ENCODE assay signal across 8 cellular contexts in genomic region chr1:225815090-225815489, GRCh38. TPM values are rescaled to one million over a fixed set of nuclear protein-coding genes. Genes with fewer than 3 reads are reported as not detected.
A peak's percentile ranks its signal among the peaks of the same experiment; 100 is the strongest.
DNase-seq lines count a peak whose midpoint lies in the region; ATAC-seq, FAIRE-seq and TF ChIP-seq lines count a peak whose summit lies in the region.
"Not testable (repeated sequence)": the region's sequence is repeated elsewhere in the genome, so short reads cannot be mapped to it uniquely, and the experiment has no call there.

No MANE protein-coding gene starts in this region.

- peaks cover 34% of the 10 kb centered on the region for H3K79me1 ChIP-seq in mesenchymal stem cell (replicated peaks; ENCODE audit: low read length, poor library complexity, severe bottlenecking)

- not testable (repeated sequence) for H3K4ac ChIP-seq in mesenchymal stem cell (ENCODE audit: low read depth in 1 of 2, low read length in 2 of 2)

- peak overlapping the region; percentile 93 for H3K27ac ChIP-seq in C4-2B
- peak overlapping the region in 3 of 4 donors; percentile 84 to 93 (median 89) for H3K27ac ChIP-seq in body of pancreas
- peak overlapping the region; percentile 86 to 96 (median 96) for H3K27ac ChIP-seq in esophagus squamous epithelium
- H3K27ac ChIP-seq in kidney (ENCODE audit: low read depth in 2 of 2, low read length in 2 of 2) = peak overlapping the region; percentile 82 to 84
- H3K27ac ChIP-seq in mesenchymal stem cell (ENCODE audit: low read length, poor library complexity, severe bottlenecking) = not testable (repeated sequence)
- peak overlapping the region; percentile 80 to 81 for H3K27ac ChIP-seq in prostate gland
- H3K27ac ChIP-seq in stomach smooth muscle (ENCODE audit: low read length) = peak overlapping the region; percentile 74
- H3K27ac ChIP-seq in upper lobe of left lung = peak overlapping the region; percentile 57 to 90 (median 86)

- H3K18ac ChIP-seq in mesenchymal stem cell (ENCODE audit: low read depth in 1 of 2, low read length in 2 of 2) = not testable (repeated sequence)

- DNase-seq in body of pancreas; esophagus squamous epithelium (lab: John Stamatoyannopoulos, UW); kidney; mesenchymal stem cell; prostate gland (ENCODE audit: low spot score); upper lobe of left lung: not testable (repeated sequence)

- H3K9ac ChIP-seq in kidney (ENCODE audit: low read length in 2 of 2) = not testable (repeated sequence)
- H3K9ac ChIP-seq in mesenchymal stem cell (ENCODE audit: low read length) (peak overlapping the region; percentile 77), stomach smooth muscle (ENCODE audit: low read length in 2 of 2) (peak overlapping the region in 1 of 2 donors; percentile 14)

- 75 to 84% methylated on average over 2 to 6 of the region's 7 CpGs for WGBS in body of pancreas, 2 donors
- WGBS in esophagus squamous epithelium, 2 donors = 0 to 91% methylated on average over 1 to 5 of the region's 7 CpGs
- 93% methylated on average over 1 of the region's 7 CpGs for WGBS in mesenchymal stem cell
- 84% methylated on average over 6 of the region's 7 CpGs for WGBS in prostate gland
- 82 to 95% methylated on average over 5 to 7 of the region's 7 CpGs for WGBS in upper lobe of left lung, 2 donors

- H2AFZ ChIP-seq in mesenchymal stem cell (ENCODE audit: low read depth, low read length) = not testable (repeated sequence)

- not testable (repeated sequence) for TF ChIP-seq EP300 in upper lobe of left lung (IDR thresholded peaks at IDR 0.05)

- intact Hi-C loops in body of pancreas (cut with DNase I); esophagus squamous epithelium (cut with DNase I); kidney (cut with DNase I); prostate gland (cut with DNase I): not testable (repeated sequence)

- not testable (repeated sequence) for TF ChIP-seq POLR2A in body of pancreas (IDR thresholded peaks at IDR 0.05); esophagus squamous epithelium (IDR thresholded peaks at IDR 0.05); prostate gland (IDR thresholded peaks at IDR 0.05); upper lobe of left lung (IDR thresholded peaks at IDR 0.05)

- H2BK15ac ChIP-seq in mesenchymal stem cell (ENCODE audit: low read depth, poor library complexity, severe bottlenecking) = not testable (repeated sequence)

- H3K4me1 ChIP-seq in body of pancreas (peaks cover 90% of the 10 kb centered on the region), esophagus squamous epithelium (peaks cover 71 to 97% (median 81%) of the 10 kb centered on the region in 3 donors), kidney (ENCODE audit: control insufficient read depth in 1 of 2, insufficient read depth in 1 of 2, low read depth in 1 of 2, low read length in 2 of 2) (peaks cover 56 to 60% of the 10 kb centered on the region in 2 donors), mesenchymal stem cell (ENCODE audit: control insufficient read depth, insufficient read depth, low read depth, low read length) (peaks cover 35% of the 10 kb centered on the region), prostate gland (replicated peaks) (peaks cover 17% of the 10 kb centered on the region), stomach smooth muscle (ENCODE audit: control insufficient read depth, insufficient read depth, low read length) (peaks cover 80% of the 10 kb centered on the region), upper lobe of left lung (peaks cover 75 to 95% (median 83%) of the 10 kb centered on the region in 4 donors)

- not testable (repeated sequence) for H2BK12ac ChIP-seq in mesenchymal stem cell (ENCODE audit: low read length in 2 of 2)

- H3K23ac ChIP-seq in mesenchymal stem cell (ENCODE audit: low read length in 2 of 2) = not testable (repeated sequence)

- H4K8ac ChIP-seq in mesenchymal stem cell (ENCODE audit: low read length) = not testable (repeated sequence)

- not testable (repeated sequence) for ATAC-seq in body of pancreas; upper lobe of left lung (ENCODE audit: low FRiP score in 2 of 2)

- not testable (repeated sequence) for H3K36me3 ChIP-seq in body of pancreas (replicated peaks in 1 of 2; ENCODE audit: insufficient read depth in 1 of 2, low read depth in 2 of 2); esophagus squamous epithelium; kidney (ENCODE audit: control insufficient read depth in 1 of 2, insufficient read depth in 2 of 2, low read length in 2 of 2); mesenchymal stem cell (ENCODE audit: control insufficient read depth in 1 of 2, insufficient read depth in 2 of 2, low read depth in 1 of 2, low read length in 2 of 2); prostate gland; stomach smooth muscle (ENCODE audit: control insufficient read depth in 2 of 2, insufficient read depth in 2 of 2, low read length in 2 of 2); upper lobe of left lung

- FAIRE-seq in kidney (lab: Jason Lieb, UNC) = not testable (repeated sequence)

- not testable (repeated sequence) for H3K4me3 ChIP-seq in body of pancreas; esophagus squamous epithelium; kidney (ENCODE audit: low read length in 2 of 2); prostate gland; stomach smooth muscle (ENCODE audit: low read length in 2 of 2); upper lobe of left lung
- H3K4me3 ChIP-seq in mesenchymal stem cell (ENCODE audit: insufficient read depth in 1 of 2, low read depth in 1 of 2, low read length in 2 of 2) = peak overlapping the region in 1 of 2 experiments; percentile 8

- H2BK5ac ChIP-seq in mesenchymal stem cell (ENCODE audit: low read depth, low read length, poor library complexity, severe bottlenecking) = not testable (repeated sequence)

- not testable (repeated sequence) for H2BK120ac ChIP-seq in mesenchymal stem cell (ENCODE audit: low read depth, low read length)

- not testable (repeated sequence) for H3K27me3 ChIP-seq in body of pancreas; esophagus squamous epithelium; mesenchymal stem cell (ENCODE audit: control insufficient read depth in 1 of 2, insufficient read depth in 1 of 2, low read length in 2 of 2); prostate gland (replicated peaks; ENCODE audit: insufficient read depth); stomach smooth muscle (ENCODE audit: control insufficient read depth in 1 of 2, insufficient read depth in 2 of 2, low read length in 2 of 2); upper lobe of left lung

- not testable (repeated sequence) for H3K4me2 ChIP-seq in mesenchymal stem cell (ENCODE audit: low read length, poor library complexity, severe bottlenecking)

- TF ChIP-seq CTCF in C4-2B (conservative IDR thresholded peaks at IDR 0.05); body of pancreas (IDR thresholded peaks at IDR 0.05); esophagus squamous epithelium (IDR thresholded peaks at IDR 0.05); kidney (IDR thresholded peaks at IDR 0.05; ENCODE audit: borderline replicate concordance, extremely low read depth, insufficient read depth); prostate gland (IDR thresholded peaks at IDR 0.05); upper lobe of left lung (IDR thresholded peaks at IDR 0.05): not testable (repeated sequence)

- H3K9me3 ChIP-seq in body of pancreas; esophagus squamous epithelium; kidney (ENCODE audit: control insufficient read depth in 1 of 2, low read length in 2 of 2); mesenchymal stem cell (ENCODE audit: control insufficient read depth, low read length); prostate gland; stomach smooth muscle (ENCODE audit: control insufficient read depth in 2 of 2, low read length in 2 of 2); upper lobe of left lung: not testable (repeated sequence)

- H3K14ac ChIP-seq in mesenchymal stem cell (ENCODE audit: low read length in 2 of 2) = not testable (repeated sequence)

- not testable (repeated sequence) for H4K91ac ChIP-seq in mesenchymal stem cell (ENCODE audit: low read length)

- H2AK5ac ChIP-seq in mesenchymal stem cell (ENCODE audit: low read length, severe bottlenecking) = not testable (repeated sequence)

RNA-seq across cellular contexts. Expression of gene EPHX1, which starts 5.2 kb away (rescaled TPM):
- total RNA-seq in body of pancreas (100 to 1,000 TPM; 109 to 136 TPM), esophagus squamous epithelium (100 to 1,000 TPM in 3 of 4 donors, 10 to 100 TPM in 1; 78.7 to 237 (median 151) TPM), kidney (78.6 TPM), prostate gland (100 to 1,000 TPM; 151 to 232 TPM), upper lobe of left lung (100 to 1,000 TPM in 5 of 6 donors, 10 to 100 TPM in 1; 82.8 to 205 (median 141) TPM)
- 178 TPM for polyA plus RNA-seq in kidney (ENCODE audit: insufficient read depth, low read depth, low replicate concordance)
- polyA plus RNA-seq in mesenchymal stem cell (2013, experiment 1 of 2) = 58.9 TPM
- 59.0 TPM for polyA plus RNA-seq in mesenchymal stem cell (2013, experiment 2 of 2)

RNA-seq across cellular contexts. Expression of gene SRP9, which starts 37.5 kb away (rescaled TPM):
- total RNA-seq in body of pancreas = 10 to 100 TPM; 48.5 to 86.6 TPM
- total RNA-seq in esophagus squamous epithelium = 100 to 1,000 TPM; 115 to 229 (median 175) TPM
- 199 TPM for total RNA-seq in kidney
- 307 TPM for polyA plus RNA-seq in kidney (ENCODE audit: insufficient read depth, low read depth, low replicate concordance)
- 196 TPM for polyA plus RNA-seq in mesenchymal stem cell (2013, experiment 1 of 2)
- polyA plus RNA-seq in mesenchymal stem cell (2013, experiment 2 of 2) = 205 TPM
- 100 to 1,000 TPM; 168 to 324 TPM for total RNA-seq in prostate gland
- 100 to 1,000 TPM in 4 of 6 donors, 10 to 100 TPM in 2; 34.5 to 157 (median 125) TPM for total RNA-seq in upper lobe of left lung
